8 cellular contexts compared by ENCODE assay signal in the genomic region with DNA sequence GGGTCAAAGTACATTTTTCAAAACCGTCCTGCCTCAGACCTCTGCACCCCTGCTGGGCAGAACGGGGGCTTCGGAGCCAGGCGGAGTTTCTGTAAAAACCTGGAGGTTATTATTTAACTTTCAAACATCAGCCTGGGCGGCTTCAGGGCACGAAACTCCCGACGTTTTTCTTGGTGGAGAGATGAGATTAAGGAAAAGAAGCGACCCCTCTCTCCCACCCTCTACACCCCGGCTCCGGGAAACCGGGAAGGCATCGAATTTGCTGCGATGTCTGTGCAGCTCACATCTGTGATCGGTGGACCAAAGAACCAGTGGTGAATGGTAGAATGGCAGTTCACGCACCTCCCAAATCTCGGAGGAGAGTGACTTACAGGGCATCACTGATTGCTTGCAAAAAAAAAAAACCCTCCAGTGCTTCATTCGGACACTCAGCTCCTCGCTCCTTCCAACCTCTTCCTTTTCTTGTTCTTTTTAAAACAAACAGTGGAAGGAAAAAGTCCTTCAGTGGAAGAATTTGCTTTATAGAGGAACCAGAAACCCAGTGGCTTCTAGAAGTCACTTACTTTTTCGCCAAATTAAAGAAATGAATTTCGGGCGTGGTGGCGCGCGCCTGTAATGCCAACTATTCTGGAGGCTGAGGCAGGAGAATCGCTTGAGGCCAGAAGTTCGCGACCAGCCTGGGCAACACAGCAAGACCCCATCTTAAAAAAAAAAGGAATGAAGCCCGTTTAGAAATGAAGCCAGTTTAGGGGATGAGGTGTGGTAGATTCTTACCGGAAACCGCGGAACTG. TPM values are rescaled to one million over a fixed set of nuclear protein-coding genes. Genes with fewer than 3 reads are reported as not detected.
DNase-seq lines count a peak whose midpoint lies in the region; ATAC-seq and TF ChIP-seq lines count a peak whose summit lies in the region.

No MANE protein-coding gene starts in this region.

- peak; percentile 14 for ATAC-seq in GM21423 (IDR thresholded peaks at IDR 0.05; ENCODE audit: unreplicated experiment)

- no peaks in the 10 kb centered on the region for H3K9me3 Mint-ChIP-seq in activated T-cell treated with anti-CD3 and anti-CD28 coated beads, Interleukin-2, amount 50 U/mL, for 24 hours
- H3K9me3 Mint-ChIP-seq in nephron progenitor cell: no peaks in the 10 kb centered on the region

- peaks cover 37% of the 10 kb centered on the region for H3K4me1 Mint-ChIP-seq in activated T-cell treated with anti-CD3 and anti-CD28 coated beads, Interleukin-2, amount 50 U/mL, for 24 hours (ENCODE audit: low read depth)
- peaks cover 38% of the 10 kb centered on the region for H3K4me1 Mint-ChIP-seq in nephron progenitor cell

- H3K4me3 Mint-ChIP-seq in activated T-cell treated with anti-CD3 and anti-CD28 coated beads, Interleukin-2, amount 50 U/mL, for 24 hours: peak overlapping the region; percentile 96
- peak overlapping the region; percentile 96 for H3K4me3 Mint-ChIP-seq in nephron progenitor cell

- H3K27ac Mint-ChIP-seq in activated T-cell treated with anti-CD3 and anti-CD28 coated beads, Interleukin-2, amount 50 U/mL, for 24 hours: peak overlapping the region; percentile 95
- H3K27ac Mint-ChIP-seq in nephron progenitor cell: peak overlapping the region; percentile 97

- no peak for TF ChIP-seq CTCF in nephron progenitor cell (IDR thresholded peaks at IDR 0.05)

- intact Hi-C loops in posterior vena cava (cut with DNase I): no loop called here

- DNase-seq in DMS114 treated with DMSO at 0.1 percent for 48 hours (lab: John Stamatoyannopoulos, UW; ENCODE audit: unreplicated experiment) (peak; percentile 31), MV-4-11 (lab: John Stamatoyannopoulos, UW) (peak; percentile 21), fibroblast of the conjunctiva (ENCODE audit: low read depth) (peak; percentile 30), nephron progenitor cell (no peak), posterior vena cava (ENCODE audit: low spot score) (no peak), NCI-H510A treated with DMSO at 0.1 percent for 48 hours (lab: John Stamatoyannopoulos, UW) (no peak)
- no peak for DNase-seq in activated T-cell treated with anti-CD3 and anti-CD28 coated beads, Interleukin-2, amount 50 U/mL, for 24 hours

- H3K36me3 Mint-ChIP-seq in activated T-cell treated with anti-CD3 and anti-CD28 coated beads, Interleukin-2, amount 50 U/mL, for 24 hours (ENCODE audit: low read depth): peaks cover 30% of the 10 kb centered on the region
- H3K36me3 Mint-ChIP-seq in nephron progenitor cell (ENCODE audit: low read depth): peaks cover 24% of the 10 kb centered on the region

- H3K27me3 Mint-ChIP-seq in activated T-cell treated with anti-CD3 and anti-CD28 coated beads, Interleukin-2, amount 50 U/mL, for 24 hours: no peaks in the 10 kb centered on the region
- peaks cover 2% of the 10 kb centered on the region for H3K27me3 Mint-ChIP-seq in nephron progenitor cell (ENCODE audit: low read depth, poor library complexity)

RNA-seq across cellular contexts. Expression of a gene that starts 0.9 kb away (rescaled TPM):
- total RNA-seq in posterior vena cava: 10 to 100 TPM; 21.7 to 25.9 TPM

RNA-seq across cellular contexts. Expression of a gene that starts 41.6 kb away (rescaled TPM):
- 10 to 100 TPM in 1 of 2 donors, 1 to 10 TPM in 1; 9.5 to 10.7 TPM for total RNA-seq in posterior vena cava

Comparison
In these comparisons a context has a peak if more than half of its experiments do, and no peak if none do; other contexts are left out.
1. DNase-seq: peak in DMS114 treated with DMSO at 0.1 percent for 48 hours (single experiment), MV-4-11 (single experiment) and fibroblast of the conjunctiva (single experiment); none in activated T-cell treated with anti-CD3 and anti-CD28 coated beads, Interleukin-2, amount 50 U/mL, for 24 hours (single experiment), nephron progenitor cell (single experiment), posterior vena cava (single experiment) and NCI-H510A treated with DMSO at 0.1 percent for 48 hours (single experiment).